14 cellular contexts compared by ENCODE assay signal in genomic region chr22:40960137-40960536, GRCh38. TPM values are rescaled to one million over a fixed set of nuclear protein-coding genes. Genes with fewer than 3 reads are reported as not detected.
DNase-seq lines count a peak whose midpoint lies in the region; ATAC-seq and TF ChIP-seq lines count a peak whose summit lies in the region.
"Had no signal": no experiment of that assay in that cellular context is flagged by ENCODE, and none has a peak within 500 bp of the region (broad histone marks: within the 10 kb centered on the region; RNA-seq: fewer than 3 reads in every experiment).

No MANE protein-coding gene starts in this region.

- H3K79me2 ChIP-seq in mesendoderm (ENCODE audit: control insufficient read depth, insufficient read depth, low read length), result peaks cover 21% of the 10 kb centered on the region

- H3K4me1 ChIP-seq in mesendoderm (ENCODE audit: control insufficient read depth, low read depth, low read length), result no peaks in the 10 kb centered on the region

- no peaks in the 10 kb centered on the region for H3K27me3 ChIP-seq in CD4-positive, alpha-beta T cell (ENCODE audit: control insufficient read depth, insufficient read depth, low read length)
- H3K27me3 ChIP-seq in mesendoderm (ENCODE audit: insufficient read depth, low read length, poor library complexity), result no peaks in the 10 kb centered on the region

- no peak overlapping the region for H3K4me2 ChIP-seq in mesendoderm (ENCODE audit: low read length)

- no peaks in the 10 kb centered on the region for H3K9me3 ChIP-seq in CD4-positive, alpha-beta T cell (ENCODE audit: control insufficient read depth, low read length)
- H3K9me3 ChIP-seq: prostate gland had no signal

- no peak for ATAC-seq in CD4-positive, alpha-beta T cell (ENCODE audit: poor library complexity)
- no peak for ATAC-seq in activated CD8-positive, alpha-beta T cell treated with anti-CD3 and anti-CD28 coated beads for 36 hours
- ATAC-seq in HG02973 (IDR thresholded peaks at IDR 0.05; ENCODE audit: unreplicated experiment), result no peak
- no peak for ATAC-seq in GM18873 (IDR thresholded peaks at IDR 0.05; ENCODE audit: low FRiP score, unreplicated experiment)
- ATAC-seq: stimulated activated naive CD8-positive, alpha-beta T cell treated with anti-CD3 and anti-CD28 coated beads, Interleukin-15, amount 100 ng/mL, for 72 hours had no signal

- WGBS in mesendoderm (ENCODE audit: extremely low coverage, insufficient coverage, low lambda C conversion rate), result no CpG with 5 or more reads among the region's 3 CpGs

- peaks cover 2% of the 10 kb centered on the region for H3K36me3 ChIP-seq in mesendoderm (ENCODE audit: control insufficient read depth, insufficient read depth, low read length)

- no peak overlapping the region for H3K27ac ChIP-seq in CD4-positive, alpha-beta T cell (ENCODE audit: low read depth, low read length)
- no peak overlapping the region for H3K27ac ChIP-seq in mesendoderm (ENCODE audit: low read depth, low read length)

- H3K9ac ChIP-seq in mesendoderm (ENCODE audit: low read length), result no peak overlapping the region

- no peaks in the 10 kb centered on the region for H3K9me3 Mint-ChIP-seq in CD4-positive, alpha-beta T cell
- no peaks in the 10 kb centered on the region for H3K9me3 Mint-ChIP-seq in activated CD8-positive, alpha-beta T cell treated with anti-CD3 and anti-CD28 coated beads for 36 hours
- H3K9me3 Mint-ChIP-seq: stimulated activated naive CD8-positive, alpha-beta T cell treated with anti-CD3 and anti-CD28 coated beads, Interleukin-15, amount 100 ng/mL, for 72 hours had no signal

- POLR2A ChIA-PET in CD4-positive, alpha-beta T cell (lab: Charles Lee), result interaction anchor here (2.4 kb wide), 1 partner anchor 9 kb away, joined by 10 read pairs; the partner anchor contains the start of gene RBX1
- POLR2A ChIA-PET in activated CD8-positive, alpha-beta T cell treated with anti-CD3 and anti-CD28 coated beads for 36 hours (lab: Charles Lee), result interaction anchor here (1.1 to 1.7 kb wide), 2 partner anchors 9 to 30 kb away, joined by 3 to 9 read pairs; partner anchors contain the start of gene RBX1

- no peak overlapping the region for H3K56ac ChIP-seq in mesendoderm (ENCODE audit: low read length)

- no peak overlapping the region for H2AK5ac ChIP-seq in mesendoderm (ENCODE audit: low read length)

- no peak overlapping the region for H2BK120ac ChIP-seq in mesendoderm (ENCODE audit: low read depth, low read length)

- H3K4ac ChIP-seq in mesendoderm (ENCODE audit: low read depth, low read length), result no peak overlapping the region

- no peak overlapping the region for H4K8ac ChIP-seq in mesendoderm (ENCODE audit: low read depth, low read length)

- intact Hi-C loops in CD4-positive, alpha-beta T cell (cut with DNase I, micrococcal nuclease), result no loop called here
- intact Hi-C loops in activated CD8-positive, alpha-beta T cell treated with anti-CD3 and anti-CD28 coated beads for 36 hours (cut with micrococcal nuclease), result no loop called here

- no peak overlapping the region for H3K4me3 Mint-ChIP-seq in CD4-positive, alpha-beta T cell
- H3K4me3 Mint-ChIP-seq in activated CD8-positive, alpha-beta T cell treated with anti-CD3 and anti-CD28 coated beads for 36 hours, result no peak overlapping the region
- H3K4me3 Mint-ChIP-seq: stimulated activated naive CD8-positive, alpha-beta T cell treated with anti-CD3 and anti-CD28 coated beads, Interleukin-15, amount 100 ng/mL, for 72 hours had no signal

- H3K27me3 Mint-ChIP-seq in CD4-positive, alpha-beta T cell, result no peaks in the 10 kb centered on the region
- H3K27me3 Mint-ChIP-seq in activated CD8-positive, alpha-beta T cell treated with anti-CD3 and anti-CD28 coated beads for 36 hours, result no peaks in the 10 kb centered on the region
- H3K27me3 Mint-ChIP-seq: stimulated activated naive CD8-positive, alpha-beta T cell treated with anti-CD3 and anti-CD28 coated beads, Interleukin-15, amount 100 ng/mL, for 72 hours had no signal

- no peak overlapping the region for H3K4me3 ChIP-seq in mesendoderm (ENCODE audit: low read length)
- H3K4me3 ChIP-seq: prostate gland had no signal

- CTCF ChIA-PET in CD4-positive, alpha-beta T cell (lab: Charles Lee), result no interaction called here
- CTCF ChIA-PET in activated CD8-positive, alpha-beta T cell treated with anti-CD3 and anti-CD28 coated beads for 36 hours (lab: Charles Lee), result interaction anchor here (1.6 kb wide), 1 partner anchor 37 kb away, joined by 7 read pairs; no protein-coding TSS in a partner anchor

- no peak for TF ChIP-seq CTCF in CD4-positive, alpha-beta T cell (IDR thresholded peaks at IDR 0.05)
- no peak for TF ChIP-seq CTCF in activated CD8-positive, alpha-beta T cell treated with anti-CD3 and anti-CD28 coated beads for 36 hours (IDR thresholded peaks at IDR 0.05)

- H3K4me1 Mint-ChIP-seq in CD4-positive, alpha-beta T cell (ENCODE audit: low read depth), result peaks cover 21% of the 10 kb centered on the region
- H3K4me1 Mint-ChIP-seq in activated CD8-positive, alpha-beta T cell treated with anti-CD3 and anti-CD28 coated beads for 36 hours (ENCODE audit: low read depth), result peaks cover 9% of the 10 kb centered on the region

- H4K5ac ChIP-seq in mesendoderm (ENCODE audit: low read length), result no peak overlapping the region

- H2BK5ac ChIP-seq in mesendoderm (ENCODE audit: low read length), result no peak overlapping the region

- H3K79me1 ChIP-seq in mesendoderm (ENCODE audit: low read length), result peaks cover 8% of the 10 kb centered on the region

- H3K18ac ChIP-seq in mesendoderm (ENCODE audit: low read length), result no peak overlapping the region

- no peak overlapping the region for H2BK15ac ChIP-seq in mesendoderm (replicated peaks; ENCODE audit: low read depth)

- peak overlapping the region; percentile 62 for H3K27ac Mint-ChIP-seq in CD4-positive, alpha-beta T cell
- peak overlapping the region; percentile 31 for H3K27ac Mint-ChIP-seq in activated CD8-positive, alpha-beta T cell treated with anti-CD3 and anti-CD28 coated beads for 36 hours

- H3K36me3 Mint-ChIP-seq in CD4-positive, alpha-beta T cell (ENCODE audit: low read depth), result peaks cover 56% of the 10 kb centered on the region
- H3K36me3 Mint-ChIP-seq in activated CD8-positive, alpha-beta T cell treated with anti-CD3 and anti-CD28 coated beads for 36 hours (ENCODE audit: low read depth), result peaks cover 38% of the 10 kb centered on the region

- DNase-seq in CD4-positive, alpha-beta T cell, result no peak
- DNase-seq in DMS79 treated with DMSO at 0.1 percent for 48 hours (lab: John Stamatoyannopoulos, UW) (peak; percentile 74), mesendoderm (peak; percentile 52), NCI-H146 (lab: John Stamatoyannopoulos, UW) (no peak)
- no peak for DNase-seq in activated CD8-positive, alpha-beta T cell treated with anti-CD3 and anti-CD28 coated beads for 36 hours
- DNase-seq: activated naive CD4-positive, alpha-beta T cell treated with anti-CD3 and anti-CD28 coated beads, Interleukin-2, amount 50 U/mL, for 16 hours; C1 segment of cervical spinal cord; NCI-H1092; NCI-H345; stimulated activated CD4-positive, alpha-beta T cell treated with anti-CD3 and anti-CD28 coated beads, Interleukin-12 subunit alpha, Interleukin-12 subunit beta, amount 100 ng/mL, for 4 hours; stimulated activated naive CD8-positive, alpha-beta T cell treated with anti-CD3 and anti-CD28 coated beads, Interleukin-15, amount 100 ng/mL, for 72 hours had no signal

- peak overlapping the region; percentile 24 for H3K23ac ChIP-seq in mesendoderm (ENCODE audit: low read length)

RNA-seq across cellular contexts. Expression of gene RBX1, which starts 9.0 kb away (rescaled TPM):
- total RNA-seq in CD4-positive, alpha-beta T cell, result 10 to 100 TPM; 19.8 to 21.6 TPM
- 10 to 100 TPM; 90.4 to 92.8 TPM for total RNA-seq in activated CD8-positive, alpha-beta T cell treated with anti-CD3 and anti-CD28 coated beads for 36 hours
- 107 TPM for polyA plus RNA-seq in mesendoderm (2013, experiment 1 of 2)
- 103 TPM for polyA plus RNA-seq in mesendoderm (2013, experiment 2 of 2)

Comparison
In these comparisons a context has a peak if more than half of its experiments do, and no peak if none do; other contexts are left out.
1. DNase-seq: peak in DMS79 treated with DMSO at 0.1 percent for 48 hours (single experiment) and mesendoderm (single experiment); none in CD4-positive, alpha-beta T cell (0 of 10), activated CD8-positive, alpha-beta T cell treated with anti-CD3 and anti-CD28 coated beads for 36 hours (single experiment) and NCI-H146 (single experiment).
2. RNA of gene RBX1, which starts 9.0 kb away (total RNA-seq): 90.4 to 92.8 TPM in activated CD8-positive, alpha-beta T cell treated with anti-CD3 and anti-CD28 coated beads for 36 hours; 19.8 to 21.6 TPM in CD4-positive, alpha-beta T cell; every median in the first group is over 4 times any median in the second.